Comparison of ENCODE assay signal across 20 cellular contexts in the genomic region with DNA sequence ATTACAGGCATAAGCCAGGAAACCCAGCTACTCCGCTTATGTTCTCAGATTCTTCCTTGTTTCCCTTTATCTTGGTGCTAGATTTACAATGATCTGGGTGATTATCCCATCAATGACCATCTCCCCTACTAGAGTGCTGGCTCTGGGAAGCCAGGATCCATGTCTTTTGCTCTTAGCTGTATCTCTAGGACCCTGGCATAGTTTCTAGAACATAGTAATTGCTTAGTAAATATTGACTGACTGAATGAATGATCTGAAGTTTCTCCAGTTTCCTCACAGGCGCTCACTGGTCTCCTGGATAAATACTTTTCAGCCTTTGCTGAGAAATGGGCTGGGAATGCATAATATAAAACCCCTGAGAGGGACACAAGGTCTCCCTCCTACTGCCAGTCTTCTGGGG. TPM values are rescaled to one million over a fixed set of nuclear protein-coding genes. Genes with fewer than 3 reads are reported as not detected.
A peak's percentile ranks its signal among the peaks of the same experiment; 100 is the strongest.
DNase-seq lines count a peak whose midpoint lies in the region; ATAC-seq and TF ChIP-seq lines count a peak whose summit lies in the region.
"Had no signal": no experiment of that assay in that cellular context is flagged by ENCODE, and none has a peak within 500 bp of the region (broad histone marks: within the 10 kb centered on the region; RNA-seq: fewer than 3 reads in every experiment).

No MANE protein-coding gene starts in this region.

- H3K27me3 ChIP-seq in esophagus muscularis mucosa = no peaks in the 10 kb centered on the region
- no peaks in the 10 kb centered on the region for H3K27me3 ChIP-seq in upper lobe of left lung
- H3K27me3 ChIP-seq: BE2C had no signal

- peak overlapping the region; percentile 85 to 97 (median 96) for H3K27ac ChIP-seq in esophagus muscularis mucosa (replicated peaks in 1 of 4)
- H3K27ac ChIP-seq in upper lobe of left lung = peak overlapping the region; percentile 49 to 90 (median 72)
- H3K27ac ChIP-seq: GM23248 had no signal

- H3K27ac Mint-ChIP-seq in osteocyte (ENCODE audit: unreplicated experiment) = peak overlapping the region; percentile 90
- H3K27ac Mint-ChIP-seq: activated CD4-positive, alpha-beta T cell treated with anti-CD3 and anti-CD28 coated beads, Interleukin-2, amount 10 ng/mL, durations not matched to agents 7 days and 5 days; natural killer cell treated with Interleukin-12 subunit alpha and Interleukin-12 subunit beta and Interleukin-15 and Interleukin-18, amount 100 ng/mL, for 72 hours; T-cell had no signal

- TF ChIP-seq EP300 in esophagus muscularis mucosa (IDR thresholded peaks at IDR 0.05) (no peak), upper lobe of left lung (IDR thresholded peaks at IDR 0.05) (peak in 1 of 4 donors; percentile 51)

- WGBS in esophagus muscularis mucosa = 83% methylated on average over 2 of the region's 2 CpGs
- WGBS in upper lobe of left lung, 2 donors = 62 to 65% methylated on average over 2 of the region's 2 CpGs

- H3K4me1 ChIP-seq in esophagus muscularis mucosa (peaks cover 83 to 93% (median 87%) of the 10 kb centered on the region in 4 donors), upper lobe of left lung (peaks cover 66 to 87% (median 77%) of the 10 kb centered on the region in 4 donors)

- peak; percentile 28 for DNase-seq in NCI-H748 (lab: John Stamatoyannopoulos, UW; ENCODE audit: unreplicated experiment)
- no peak for DNase-seq in NCI-H748 treated with DMSO at 0.1 percent for 48 hours (lab: John Stamatoyannopoulos, UW)
- DNase-seq in esophagus muscularis mucosa (ENCODE audit: extremely low spot score) = no peak
- DNase-seq in osteocyte (ENCODE audit: extremely low spot score, unreplicated experiment) = no peak
- no peak for DNase-seq in upper lobe of left lung
- DNase-seq in NCI-H345 (lab: John Stamatoyannopoulos, UW) = no peak
- DNase-seq: activated CD4-positive, alpha-beta T cell treated with anti-CD3 and anti-CD28 coated beads, Interleukin-2, amount 10 ng/mL, durations not matched to agents 7 days and 5 days; activated CD8-positive, alpha-beta memory T cell treated with anti-CD3 and anti-CD28 coated beads, Interleukin-2, amount 50 U/mL, for 4 hours; activated gamma-delta T cell treated with Interleukin-2 at 50 U/mL for 16 hours; BE2C; GM23248; NCI-H1105; NCI-H526; OCI-M1; SHP77 treated with DMSO at 0.1 percent for 48 hours; substantia nigra; T-cell had no signal

- H3K36me3 ChIP-seq in esophagus muscularis mucosa (no peaks in the 10 kb centered on the region), upper lobe of left lung (no peaks in the 10 kb centered on the region)
- H3K36me3 ChIP-seq: BE2C had no signal

- intact Hi-C loops in esophagus muscularis mucosa (cut with DNase I) = no loop called here

- no peaks in the 10 kb centered on the region for H3K27me3 Mint-ChIP-seq in osteocyte (ENCODE audit: unreplicated experiment)
- H3K27me3 Mint-ChIP-seq: activated CD4-positive, alpha-beta T cell treated with anti-CD3 and anti-CD28 coated beads, Interleukin-2, amount 10 ng/mL, durations not matched to agents 7 days and 5 days had no signal

- TF ChIP-seq CTCF in esophagus muscularis mucosa (IDR thresholded peaks at IDR 0.05) = no peak
- TF ChIP-seq CTCF in osteocyte (IDR thresholded peaks at IDR 0.05) = no peak
- TF ChIP-seq CTCF in upper lobe of left lung (IDR thresholded peaks at IDR 0.05) = no peak

- H3K4me1 Mint-ChIP-seq in osteocyte (ENCODE audit: unreplicated experiment) = peaks cover 61% of the 10 kb centered on the region

- no peak for ATAC-seq in upper lobe of left lung (ENCODE audit: low FRiP score in 2 of 2)
- no peak for ATAC-seq in HG03342 (IDR thresholded peaks at IDR 0.05; ENCODE audit: unreplicated experiment)
- ATAC-seq in HG03469 (IDR thresholded peaks at IDR 0.05; ENCODE audit: unreplicated experiment) = no peak
- ATAC-seq: natural killer cell treated with Interleukin-12 subunit alpha and Interleukin-12 subunit beta and Interleukin-15 and Interleukin-18, amount 100 ng/mL, for 72 hours; T-cell had no signal

- H3K4me3 ChIP-seq in esophagus muscularis mucosa (no peak overlapping the region), upper lobe of left lung (no peak overlapping the region)
- H3K4me3 ChIP-seq: GM23248 had no signal

- no peak for TF ChIP-seq POLR2A in esophagus muscularis mucosa (IDR thresholded peaks at IDR 0.05; ENCODE audit: low read depth)
- TF ChIP-seq POLR2A in upper lobe of left lung (IDR thresholded peaks at IDR 0.05) = no peak

- no peaks in the 10 kb centered on the region for H3K36me3 Mint-ChIP-seq in osteocyte (ENCODE audit: unreplicated experiment)
- H3K36me3 Mint-ChIP-seq: natural killer cell treated with Interleukin-12 subunit alpha and Interleukin-12 subunit beta and Interleukin-15 and Interleukin-18, amount 100 ng/mL, for 72 hours; T-cell had no signal

- H3K9me3 ChIP-seq in esophagus muscularis mucosa (no peaks in the 10 kb centered on the region), upper lobe of left lung (no peaks in the 10 kb centered on the region)
- H3K9me3 ChIP-seq: BE2C had no signal

- peaks cover 4% of the 10 kb centered on the region for H3K9me3 Mint-ChIP-seq in osteocyte (ENCODE audit: unreplicated experiment)
- H3K9me3 Mint-ChIP-seq: natural killer cell treated with Interleukin-12 subunit alpha and Interleukin-12 subunit beta and Interleukin-15 and Interleukin-18, amount 100 ng/mL, for 72 hours; T-cell had no signal

- no peak overlapping the region for H3K4me3 Mint-ChIP-seq in osteocyte (ENCODE audit: unreplicated experiment)
- H3K4me3 Mint-ChIP-seq: activated CD4-positive, alpha-beta T cell treated with anti-CD3 and anti-CD28 coated beads, Interleukin-2, amount 10 ng/mL, durations not matched to agents 7 days and 5 days; natural killer cell treated with Interleukin-12 subunit alpha and Interleukin-12 subunit beta and Interleukin-15 and Interleukin-18, amount 100 ng/mL, for 72 hours; T-cell had no signal

RNA-seq across cellular contexts. Expression of a gene that starts 60.0 kb away (rescaled TPM):
- 100 to 1,000 TPM; 143 to 209 (median 184) TPM for total RNA-seq in esophagus muscularis mucosa
- 83.4 and 85.3 TPM in 2 replicates for total RNA-seq in osteocyte
- total RNA-seq in upper lobe of left lung = 100 to 1,000 TPM in 2 of 6 donors, 10 to 100 TPM in 4; 51.8 to 135 (median 83.5) TPM
